In genomic region chr7:144830811-144831210, GRCh38 we compare ENCODE assay signal across 18 cellular contexts. TPM values are rescaled to one million over a fixed set of nuclear protein-coding genes. Genes with fewer than 3 reads are reported as not detected.
DNase-seq lines count a peak whose midpoint lies in the region; ATAC-seq and TF ChIP-seq lines count a peak whose summit lies in the region.
"Had no signal": no experiment of that assay in that cellular context is flagged by ENCODE, and none has a peak within 500 bp of the region (broad histone marks: within the 10 kb centered on the region; RNA-seq: fewer than 3 reads in every experiment).

No MANE protein-coding gene starts in this region.

- TF ChIP-seq CTCF in AG10803 (conservative IDR thresholded peaks at IDR 0.05; ENCODE audit: low read length) (no peak), fibroblast of mammary gland (conservative IDR thresholded peaks at IDR 0.05; ENCODE audit: control insufficient read depth, insufficient read depth, low read depth, low read length) (no peak)

- H3K9me3 Mint-ChIP-seq in activated T-helper 1 cell treated with anti-CD3 and anti-CD28 coated beads, Interleukin-12 subunit alpha, Interleukin-12 subunit beta, Interleukin-2, Interleukin-4 antibody, amounts not matched to agents 30 ng/mL and 10 ng/mL and 1 ng/mL, durations not matched to agents 14 hours and 24 hours and 36 hours = no peaks in the 10 kb centered on the region
- H3K9me3 Mint-ChIP-seq: activated CD4-positive, alpha-beta T cell treated with anti-CD3 and anti-CD28 coated beads, Interleukin-2, amount 10 ng/mL, durations not matched to agents 7 days and 5 days had no signal

- no peaks in the 10 kb centered on the region for H3K4me1 ChIP-seq in trophoblast cell (ENCODE audit: control insufficient read depth in 1 of 2, insufficient read depth in 2 of 2, low read length in 2 of 2)
- H3K4me1 ChIP-seq: parathyroid adenoma had no signal

- H3K23ac ChIP-seq in trophoblast cell (ENCODE audit: low read length) = no peak overlapping the region

- H3K4ac ChIP-seq in trophoblast cell (ENCODE audit: low read depth, low read length) = no peak overlapping the region

- H3K4me2 ChIP-seq in trophoblast cell (ENCODE audit: low read length) = no peak overlapping the region

- ATAC-seq in GM21717 (IDR thresholded peaks at IDR 0.05; ENCODE audit: unreplicated experiment) (no peak), GM21367 (IDR thresholded peaks at IDR 0.05; ENCODE audit: unreplicated experiment) (no peak)
- ATAC-seq: left lobe of liver had no signal

- H2AK5ac ChIP-seq in trophoblast cell (ENCODE audit: low read length) = no peak overlapping the region

- DNase-seq in AG10803 (ENCODE audit: low read depth) = peak; percentile 0
- DNase-seq in EL = peak; percentile 26
- DNase-seq in activated T-helper 1 cell treated with anti-CD3 and anti-CD28 coated beads, Interleukin-12 subunit alpha, Interleukin-12 subunit beta, Interleukin-2, Interleukin-4 antibody, amounts not matched to agents 30 ng/mL and 10 ng/mL and 1 ng/mL, durations not matched to agents 14 hours and 24 hours and 36 hours (ENCODE audit: low spot score) = no peak
- DNase-seq in fibroblast of mammary gland (ENCODE audit: low read depth) = peak; percentile 62
- no peak for DNase-seq in trophoblast cell
- no peak for DNase-seq in stimulated activated naive CD4-positive, alpha-beta T cell (lab: John Stamatoyannopoulos, UW)
- DNase-seq: activated CD4-positive, alpha-beta T cell treated with anti-CD3 and anti-CD28 coated beads, Interleukin-2, amount 10 ng/mL, durations not matched to agents 7 days and 5 days; hippocampal formation; Kasumi-1; NCI-H2081 treated with DMSO at 0.1 percent for 48 hours; NCI-H748 treated with DMSO at 0.1 percent for 48 hours had no signal

- no peak overlapping the region for H4K8ac ChIP-seq in trophoblast cell (ENCODE audit: low read depth, low read length)

- no peak overlapping the region for H3K4me3 Mint-ChIP-seq in activated T-helper 1 cell treated with anti-CD3 and anti-CD28 coated beads, Interleukin-12 subunit alpha, Interleukin-12 subunit beta, Interleukin-2, Interleukin-4 antibody, amounts not matched to agents 30 ng/mL and 10 ng/mL and 1 ng/mL, durations not matched to agents 14 hours and 24 hours and 36 hours
- H3K4me3 Mint-ChIP-seq: activated CD4-positive, alpha-beta T cell treated with anti-CD3 and anti-CD28 coated beads, Interleukin-2, amount 10 ng/mL, durations not matched to agents 7 days and 5 days had no signal

- H3K4me1 Mint-ChIP-seq in activated T-helper 1 cell treated with anti-CD3 and anti-CD28 coated beads, Interleukin-12 subunit alpha, Interleukin-12 subunit beta, Interleukin-2, Interleukin-4 antibody, amounts not matched to agents 30 ng/mL and 10 ng/mL and 1 ng/mL, durations not matched to agents 14 hours and 24 hours and 36 hours (ENCODE audit: low read depth) = peaks cover 44% of the 10 kb centered on the region

- H2BK120ac ChIP-seq in trophoblast cell (ENCODE audit: insufficient read depth, low read length, poor library complexity) = no peak overlapping the region

- H3K9me3 ChIP-seq in trophoblast cell (ENCODE audit: insufficient read depth, low read depth, low read length) = no peaks in the 10 kb centered on the region

- no peak overlapping the region for H3K18ac ChIP-seq in trophoblast cell (ENCODE audit: low read length)

- H3K27me3 ChIP-seq in trophoblast cell (ENCODE audit: insufficient read depth, low read length) = no peaks in the 10 kb centered on the region
- H3K27me3 ChIP-seq: BLaER1 treated with 17β-estradiol and CSF1 and Interleukin-3, amounts not matched to agents 10 nM and 100 nM had no signal

- no peaks in the 10 kb centered on the region for H3K79me1 ChIP-seq in trophoblast cell (ENCODE audit: low read length)

- no peak overlapping the region for H3K9ac ChIP-seq in trophoblast cell (ENCODE audit: low read length)
- H3K9ac ChIP-seq: BLaER1 treated with 17β-estradiol and CSF1 and Interleukin-3, amounts not matched to agents 10 nM and 100 nM; parathyroid adenoma had no signal

- peak overlapping the region; percentile 37 for H3K27ac Mint-ChIP-seq in activated T-helper 1 cell treated with anti-CD3 and anti-CD28 coated beads, Interleukin-12 subunit alpha, Interleukin-12 subunit beta, Interleukin-2, Interleukin-4 antibody, amounts not matched to agents 30 ng/mL and 10 ng/mL and 1 ng/mL, durations not matched to agents 14 hours and 24 hours and 36 hours
- H3K27ac Mint-ChIP-seq: activated CD4-positive, alpha-beta T cell treated with anti-CD3 and anti-CD28 coated beads, Interleukin-2, amount 10 ng/mL, durations not matched to agents 7 days and 5 days had no signal

- no peak overlapping the region for H2BK12ac ChIP-seq in trophoblast cell (ENCODE audit: low read length)

- H3K4me3 ChIP-seq in AG10803 (ENCODE audit: low read length) (no peak overlapping the region), fibroblast of mammary gland (ENCODE audit: control insufficient read depth, low read depth, low read length) (no peak overlapping the region), trophoblast cell (ENCODE audit: low read depth, low read length) (no peak overlapping the region)

- no peak overlapping the region for H2AFZ ChIP-seq in trophoblast cell (ENCODE audit: insufficient read depth, low read length, poor library complexity)
- H2AFZ ChIP-seq: parathyroid adenoma had no signal

- no peaks in the 10 kb centered on the region for H3K27me3 Mint-ChIP-seq in activated T-helper 1 cell treated with anti-CD3 and anti-CD28 coated beads, Interleukin-12 subunit alpha, Interleukin-12 subunit beta, Interleukin-2, Interleukin-4 antibody, amounts not matched to agents 30 ng/mL and 10 ng/mL and 1 ng/mL, durations not matched to agents 14 hours and 24 hours and 36 hours (ENCODE audit: insufficient read depth)
- H3K27me3 Mint-ChIP-seq: activated CD4-positive, alpha-beta T cell treated with anti-CD3 and anti-CD28 coated beads, Interleukin-2, amount 10 ng/mL, durations not matched to agents 7 days and 5 days had no signal

- H4K12ac ChIP-seq in trophoblast cell (ENCODE audit: low read depth, low read length) = no peak overlapping the region

- no peak overlapping the region for H2BK5ac ChIP-seq in trophoblast cell (ENCODE audit: low read depth, low read length, poor library complexity)

- intact Hi-C loops in activated T-helper 1 cell treated with anti-CD3 and anti-CD28 coated beads, Interleukin-12 subunit alpha, Interleukin-12 subunit beta, Interleukin-2, Interleukin-4 antibody, amounts not matched to agents 30 ng/mL and 10 ng/mL and 1 ng/mL, durations not matched to agents 14 hours and 24 hours and 36 hours (cut with micrococcal nuclease) = no loop called here

- no CpG with 5 or more reads among the region's 5 CpGs for WGBS in trophoblast cell (ENCODE audit: extremely low coverage, insufficient coverage, insufficient read length)

- no peaks in the 10 kb centered on the region for H3K36me3 ChIP-seq in trophoblast cell (ENCODE audit: control insufficient read depth in 1 of 2, insufficient read depth in 2 of 2, low read length in 2 of 2)

- peaks cover 2% of the 10 kb centered on the region for H3K36me3 Mint-ChIP-seq in activated T-helper 1 cell treated with anti-CD3 and anti-CD28 coated beads, Interleukin-12 subunit alpha, Interleukin-12 subunit beta, Interleukin-2, Interleukin-4 antibody, amounts not matched to agents 30 ng/mL and 10 ng/mL and 1 ng/mL, durations not matched to agents 14 hours and 24 hours and 36 hours (ENCODE audit: low read depth)

- H3K79me2 ChIP-seq in trophoblast cell (ENCODE audit: control insufficient read depth, insufficient read depth, low read length, poor library complexity) = no peaks in the 10 kb centered on the region
- H3K79me2 ChIP-seq: parathyroid adenoma had no signal

- H3K27ac ChIP-seq in trophoblast cell (ENCODE audit: low read depth, low read length) = no peak overlapping the region
- H3K27ac ChIP-seq: BLaER1 treated with 17β-estradiol and CSF1 and Interleukin-3, amounts not matched to agents 10 nM and 100 nM; HL-60; parathyroid adenoma; RWPE1 had no signal

- no peak overlapping the region for H3K14ac ChIP-seq in trophoblast cell (ENCODE audit: low read length)

- H4K91ac ChIP-seq in trophoblast cell (ENCODE audit: low read depth, low read length) = no peak overlapping the region

RNA-seq across cellular contexts. Expression of gene TPK1, which starts 5.0 kb away (rescaled TPM):
- total RNA-seq in activated T-helper 1 cell treated with anti-CD3 and anti-CD28 coated beads, Interleukin-12 subunit alpha, Interleukin-12 subunit beta, Interleukin-2, Interleukin-4 antibody, amounts not matched to agents 30 ng/mL and 10 ng/mL and 1 ng/mL, durations not matched to agents 14 hours and 24 hours and 36 hours = 11.5 TPM in 2 replicates
- polyA plus RNA-seq in trophoblast cell (2013) = 2.2 and 2.4 TPM in 2 replicates

Comparison
In these comparisons a context has a peak if more than half of its experiments do, and no peak if none do; other contexts are left out.
1. DNase-seq: peak in AG10803 (single experiment), EL (single experiment) and fibroblast of mammary gland (single experiment); none in activated T-helper 1 cell treated with anti-CD3 and anti-CD28 coated beads, Interleukin-12 subunit alpha, Interleukin-12 subunit beta, Interleukin-2, Interleukin-4 antibody, amounts not matched to agents 30 ng/mL and 10 ng/mL and 1 ng/mL, durations not matched to agents 14 hours and 24 hours and 36 hours (single experiment), trophoblast cell (0 of 2) and stimulated activated naive CD4-positive, alpha-beta T cell (0 of 6).